ENCODE assay signal across 8 cellular contexts in genomic region chr16:28981517-28981916, GRCh38. TPM values are rescaled to one million over a fixed set of nuclear protein-coding genes. Genes with fewer than 3 reads are reported as not detected.
DNase-seq lines count a peak whose midpoint lies in the region; ATAC-seq and TF ChIP-seq lines count a peak whose summit lies in the region.

No MANE protein-coding gene starts in this region.

- H3K56ac ChIP-seq in H9 (ENCODE audit: insufficient read length, low read depth, low read length): no peak overlapping the region

- no peaks in the 10 kb centered on the region for H3K79me1 ChIP-seq in H9 (ENCODE audit: insufficient read depth, low read depth, low read length, poor library complexity, severe bottlenecking)

- H4K20me1 ChIP-seq in H9 (ENCODE audit: control insufficient read depth, insufficient read depth, insufficient read length): no peaks in the 10 kb centered on the region

- no peak overlapping the region for H2AFZ ChIP-seq in H9 (ENCODE audit: low read length)

- ATAC-seq in GM18907 (IDR thresholded peaks at IDR 0.05; ENCODE audit: unreplicated experiment): no peak

- no peak overlapping the region for H2BK5ac ChIP-seq in H9 (ENCODE audit: insufficient read length, low read length)

- no peaks in the 10 kb centered on the region for H3K23me2 ChIP-seq in H9 (ENCODE audit: insufficient read length, low read depth, low read length, poor library complexity, severe bottlenecking)

- no peak overlapping the region for H3K4ac ChIP-seq in H9 (ENCODE audit: low read depth, low read length)

- H3T11ph ChIP-seq in H9 (ENCODE audit: low read length): no peak overlapping the region

- no peak overlapping the region for H3K27ac ChIP-seq in H9 (ENCODE audit: insufficient read length, low read depth, low read length)

- no peak overlapping the region for H2BK15ac ChIP-seq in H9 (ENCODE audit: low read depth, low read length)

- no peak overlapping the region for H3K23ac ChIP-seq in H9 (ENCODE audit: insufficient read length, low read depth, low read length)

- peaks cover 4 to 6% of the 10 kb centered on the region in 2 experiments; a peak in 3 of 5 replicates for H3K9me3 Mint-ChIP-seq in H9
- H3K9me3 Mint-ChIP-seq in activated CD4-positive, alpha-beta T cell treated with anti-CD3 and anti-CD28 coated beads, Interleukin-2, amount 10 ng/mL, durations not matched to agents 7 days and 5 days: peaks cover 5% of the 10 kb centered on the region

- no peaks in the 10 kb centered on the region for H3K27me3 ChIP-seq in H9 (ENCODE audit: insufficient read depth, low read length)

- H2BK120ac ChIP-seq in H9 (ENCODE audit: low read depth, low read length, poor library complexity, severe bottlenecking): no peak overlapping the region

- H3K9me3 ChIP-seq in H9 (ENCODE audit: control insufficient read depth, low read depth, low read length): no peaks in the 10 kb centered on the region

- no peak overlapping the region for H4K8ac ChIP-seq in H9 (replicated peaks; ENCODE audit: insufficient read length, low read depth, low read length)

- no peak overlapping the region for H3K27ac Mint-ChIP-seq in H9
- H3K27ac Mint-ChIP-seq in activated CD4-positive, alpha-beta T cell treated with anti-CD3 and anti-CD28 coated beads, Interleukin-2, amount 10 ng/mL, durations not matched to agents 7 days and 5 days: no peak overlapping the region

- peak; percentile 39 for TF ChIP-seq CTCF in AG04449 (IDR thresholded peaks at IDR 0.05; ENCODE audit: insufficient read depth, low read length, missing control alignments)
- peak; percentile 87 for TF ChIP-seq CTCF in H9 (conservative IDR thresholded peaks at IDR 0.05)

- no peak overlapping the region for H4K91ac ChIP-seq in H9 (ENCODE audit: insufficient read length, low read depth, low read length)

- POLR2A ChIA-PET in AG04449 (lab: Yijun Ruan, JAX): no interaction called here
- POLR2A ChIA-PET in activated CD4-positive, alpha-beta T cell treated with anti-CD3 and anti-CD28 coated beads, Interleukin-2, amount 10 ng/mL, durations not matched to agents 7 days and 5 days (lab: Charles Lee): no interaction called here

- no peaks in the 10 kb centered on the region for H3K4me1 Mint-ChIP-seq in H9
- H3K4me1 Mint-ChIP-seq in activated CD4-positive, alpha-beta T cell treated with anti-CD3 and anti-CD28 coated beads, Interleukin-2, amount 10 ng/mL, durations not matched to agents 7 days and 5 days: peaks cover 36% of the 10 kb centered on the region

- H3K4me1 ChIP-seq in H9 (ENCODE audit: insufficient read depth, low read length): no peaks in the 10 kb centered on the region

- H3K4me3 Mint-ChIP-seq in H9: no peak overlapping the region
- H3K4me3 Mint-ChIP-seq in activated CD4-positive, alpha-beta T cell treated with anti-CD3 and anti-CD28 coated beads, Interleukin-2, amount 10 ng/mL, durations not matched to agents 7 days and 5 days: no peak overlapping the region

- H2BK12ac ChIP-seq in H9 (ENCODE audit: insufficient read length, low read depth, low read length): no peak overlapping the region

- no peak overlapping the region for H2BK20ac ChIP-seq in H9 (ENCODE audit: low read depth, low read length, poor library complexity, severe bottlenecking)

- no peak overlapping the region for H2AK5ac ChIP-seq in H9 (ENCODE audit: insufficient read length, low read length)

- no peaks in the 10 kb centered on the region for H3K79me2 ChIP-seq in H9 (ENCODE audit: insufficient read depth, low read length)

- peaks cover 19 to 43% (median 41%) of the 10 kb centered on the region in 3 experiments for H3K36me3 Mint-ChIP-seq in H9 (ENCODE audit: insufficient read depth in 1 of 3, low read depth in 3 of 3)
- H3K36me3 Mint-ChIP-seq in activated CD4-positive, alpha-beta T cell treated with anti-CD3 and anti-CD28 coated beads, Interleukin-2, amount 10 ng/mL, durations not matched to agents 7 days and 5 days (ENCODE audit: low read depth): peaks cover 62% of the 10 kb centered on the region

- CTCF ChIA-PET in AG04449 (lab: Yijun Ruan, JAX): interaction anchor here (1.2 kb wide), 1 partner anchor 29 kb away, joined by 3 read pairs; no protein-coding TSS in a partner anchor
- CTCF ChIA-PET in activated CD4-positive, alpha-beta T cell treated with anti-CD3 and anti-CD28 coated beads, Interleukin-2, amount 10 ng/mL, durations not matched to agents 7 days and 5 days (lab: Charles Lee): interaction anchor here (1.4 kb wide), 1 partner anchor 19 kb away, joined by 3 read pairs; no protein-coding TSS in a partner anchor

- WGBS in H9 (ENCODE audit: extremely low coverage, insufficient read length, low lambda C conversion rate): no CpG with 5 or more reads among the region's 12 CpGs

- no peak for DNase-seq in AG04449 (ENCODE audit: low read depth, low spot score)
- DNase-seq in H9: peak; percentile 63
- peak; percentile 36 for DNase-seq in activated CD4-positive, alpha-beta T cell treated with anti-CD3 and anti-CD28 coated beads, Interleukin-2, amount 10 ng/mL, durations not matched to agents 7 days and 5 days
- peak; percentile 87 for DNase-seq in iPS-NIHi11 (ENCODE audit: low spot score)
- no peak for DNase-seq in hippocampal formation (lab: John Stamatoyannopoulos, UW)
- DNase-seq in SW 1271 (lab: John Stamatoyannopoulos, UW): no peak
- no peak for DNase-seq in mucosa of gallbladder (ENCODE audit: low spot score)

- H3K27me3 Mint-ChIP-seq in H9 (ENCODE audit: low read depth): no peaks in the 10 kb centered on the region
- H3K27me3 Mint-ChIP-seq in activated CD4-positive, alpha-beta T cell treated with anti-CD3 and anti-CD28 coated beads, Interleukin-2, amount 10 ng/mL, durations not matched to agents 7 days and 5 days: no peaks in the 10 kb centered on the region

- H3K9ac ChIP-seq in H9 (ENCODE audit: extremely low read depth, insufficient read length, low read length): no peak overlapping the region

- no peak overlapping the region for H3K4me3 ChIP-seq in AG04449 (ENCODE audit: low read depth, low read length)

- no peak overlapping the region for H3K18ac ChIP-seq in H9 (ENCODE audit: insufficient read length, low read depth, low read length)

- H3K4me2 ChIP-seq in H9 (ENCODE audit: insufficient read depth, insufficient read length, low read length): no peak overlapping the region

- no peak overlapping the region for H4K5ac ChIP-seq in H9 (ENCODE audit: insufficient read length, low read depth, low read length)

- no peak overlapping the region; the same call in 1 of the 2 replicates for H3K14ac ChIP-seq in H9 (ENCODE audit: insufficient read depth, low read length)

RNA-seq across cellular contexts. Expression of gene LAT, which starts 3.3 kb away (rescaled TPM):
- total RNA-seq in H9 (2021) (3.7 and 4.3 TPM in 2 replicates), mucosa of gallbladder (14.3 TPM)
- 100 to 1,000 TPM; 365 to 379 TPM for total RNA-seq in activated CD4-positive, alpha-beta T cell treated with anti-CD3 and anti-CD28 coated beads, Interleukin-2, amount 10 ng/mL, durations not matched to agents 7 days and 5 days

RNA-seq across cellular contexts. Expression of gene SPNS1, which starts 6.9 kb away (rescaled TPM):
- total RNA-seq in H9 (2021) (38.6 and 40.2 TPM in 2 replicates), mucosa of gallbladder (39.8 TPM)
- total RNA-seq in activated CD4-positive, alpha-beta T cell treated with anti-CD3 and anti-CD28 coated beads, Interleukin-2, amount 10 ng/mL, durations not matched to agents 7 days and 5 days: 10 to 100 TPM; 24.8 to 26.1 TPM

RNA-seq across cellular contexts. Expression of gene NFATC2IP, which starts 30.8 kb away (rescaled TPM):
- total RNA-seq in H9 (2021) (68.8 and 73.8 TPM in 2 replicates), mucosa of gallbladder (39.2 TPM)
- 100 to 1,000 TPM; 114 to 130 TPM for total RNA-seq in activated CD4-positive, alpha-beta T cell treated with anti-CD3 and anti-CD28 coated beads, Interleukin-2, amount 10 ng/mL, durations not matched to agents 7 days and 5 days

RNA-seq across cellular contexts. Expression of gene CD19, which starts 49.7 kb away (rescaled TPM):
- total RNA-seq in H9 (2021) (0.50 and 1.4 TPM in 2 replicates), mucosa of gallbladder (1.4 TPM)
- total RNA-seq in activated CD4-positive, alpha-beta T cell treated with anti-CD3 and anti-CD28 coated beads, Interleukin-2, amount 10 ng/mL, durations not matched to agents 7 days and 5 days: under 1 TPM in 1 of 2 experiments, not detected in 1; 0.12 TPM

RNA-seq across cellular contexts. Expression of gene RABEP2, which starts 56.5 kb away (rescaled TPM):
- 14.4 and 17.5 TPM in 2 replicates for total RNA-seq in H9 (2021)
- total RNA-seq in activated CD4-positive, alpha-beta T cell treated with anti-CD3 and anti-CD28 coated beads, Interleukin-2, amount 10 ng/mL, durations not matched to agents 7 days and 5 days: 10 to 100 TPM; 16.8 to 21.1 TPM
- 35.1 TPM for total RNA-seq in mucosa of gallbladder

Comparison
In these comparisons a context has a peak if more than half of its experiments do, and no peak if none do; other contexts are left out.
1. DNase-seq: peak in H9 (single experiment), activated CD4-positive, alpha-beta T cell treated with anti-CD3 and anti-CD28 coated beads, Interleukin-2, amount 10 ng/mL, durations not matched to agents 7 days and 5 days (single experiment) and iPS-NIHi11 (single experiment); none in AG04449 (single experiment), hippocampal formation (0 of 2), SW 1271 (0 of 2) and mucosa of gallbladder (single experiment).
2. RNA of gene LAT, which starts 3.3 kb away (total RNA-seq): 365 to 379 TPM in activated CD4-positive, alpha-beta T cell treated with anti-CD3 and anti-CD28 coated beads, Interleukin-2, amount 10 ng/mL, durations not matched to agents 7 days and 5 days; 14.3 TPM in mucosa of gallbladder (single experiment) and 3.7 to 4.3 TPM in H9; every median in the first group is over 10 times any median in the second.